14 cellular contexts compared by ENCODE assay signal in the genomic region with DNA sequence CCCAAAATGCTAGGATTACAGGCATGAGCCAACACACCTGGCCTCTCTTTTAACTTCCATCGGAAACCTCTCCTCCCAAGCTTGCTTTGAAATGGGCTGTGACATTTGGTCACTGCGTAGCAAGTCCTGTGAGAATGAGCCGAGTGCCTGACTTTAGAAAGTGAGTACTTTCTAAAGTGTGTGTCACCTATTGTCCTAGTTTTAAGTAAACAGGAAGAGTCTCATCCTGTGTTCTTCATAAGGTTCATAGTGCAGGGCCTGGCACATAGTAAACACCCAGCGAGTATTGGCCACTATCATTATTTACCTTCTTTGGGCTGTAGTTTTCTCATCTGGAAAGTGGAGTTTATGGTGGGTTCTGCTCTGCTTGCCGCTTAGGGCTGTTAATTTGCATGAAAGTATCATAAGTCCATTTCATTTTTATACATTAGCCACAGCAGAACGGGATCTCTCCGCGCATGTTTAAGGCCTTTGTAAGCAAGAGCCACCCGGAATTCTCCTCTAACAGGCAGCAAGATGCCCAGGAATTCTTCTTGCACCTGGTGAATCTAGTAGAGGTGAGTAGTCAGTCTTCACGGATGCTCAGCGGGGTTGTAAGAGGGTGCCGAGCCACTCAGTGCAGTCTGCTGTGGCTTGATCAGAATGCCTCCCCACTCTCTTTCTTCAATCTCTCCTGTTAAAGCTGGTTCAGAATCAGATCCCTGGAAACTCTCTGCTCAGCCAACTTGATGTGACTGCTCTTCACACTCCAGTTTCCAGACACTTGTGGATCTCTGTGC.
DNase-seq lines count a peak whose midpoint lies in the region; ATAC-seq and TF ChIP-seq lines count a peak whose summit lies in the region.
"Had no signal": no experiment of that assay in that cellular context is flagged by ENCODE, and none has a peak within 500 bp of the region (broad histone marks: within the 10 kb centered on the region; RNA-seq: fewer than 3 reads in every experiment).

No MANE protein-coding gene starts in this region.

- H3K9me3 Mint-ChIP-seq in stimulated activated effector memory CD8-positive, alpha-beta T cell treated with anti-CD3 and anti-CD28 coated beads, Interleukin-12 subunit alpha, Interleukin-12 subunit beta, amount 100 ng/mL, for 72 hours, result no peaks in the 10 kb centered on the region
- H3K9me3 Mint-ChIP-seq: GM23338 had no signal

- no peak for TF ChIP-seq POLR2A in lower leg skin (IDR thresholded peaks at IDR 0.05)

- ATAC-seq in left lobe of liver, result peak; percentile 96
- peak; percentile 77 for ATAC-seq in stimulated activated effector memory CD8-positive, alpha-beta T cell treated with anti-CD3 and anti-CD28 coated beads, Interleukin-12 subunit alpha, Interleukin-12 subunit beta, amount 100 ng/mL, for 72 hours
- ATAC-seq: GM23338 had no signal

- no peak overlapping the region for H3K4me3 ChIP-seq in lower leg skin (ENCODE audit: low read depth, poor library complexity, severe bottlenecking)
- H3K4me3 ChIP-seq: GM23338, PC-9, SJSA1 had no signal

- intact Hi-C loops in lower leg skin (cut with DNase I; ENCODE audit: low total_unique reads), result no loop called here

- peak overlapping the region; percentile 59 for H3K27ac Mint-ChIP-seq in stimulated activated effector memory CD8-positive, alpha-beta T cell treated with anti-CD3 and anti-CD28 coated beads, Interleukin-12 subunit alpha, Interleukin-12 subunit beta, amount 100 ng/mL, for 72 hours
- H3K27ac Mint-ChIP-seq: GM23338 had no signal

- DNase-seq in NCI-H510A (lab: John Stamatoyannopoulos, UW) (peak; percentile 19), dermis blood vessel endothelial cell (peak; percentile 60), left lobe of liver (ENCODE audit: low spot score) (no peak), lower leg skin (ENCODE audit: low spot score in 2 of 2) (no peak), RPMI8226 (no peak)
- DNase-seq in stimulated activated effector memory CD8-positive, alpha-beta T cell treated with anti-CD3 and anti-CD28 coated beads, Interleukin-12 subunit alpha, Interleukin-12 subunit beta, amount 100 ng/mL, for 72 hours (ENCODE audit: low spot score in 2 of 2), result no peak
- no peak for DNase-seq in stimulated activated CD4-positive, alpha-beta T cell treated with anti-CD3 and anti-CD28 coated beads, Interleukin-2, amount 100 ng/mL, for 48 hours
- DNase-seq: ACHN, NCI-H187, NCI-H345, NCI-H82, PC-9 had no signal

- no peak for TF ChIP-seq CTCF in lower leg skin (IDR thresholded peaks at IDR 0.05)

- peaks cover 5% of the 10 kb centered on the region for H3K4me1 Mint-ChIP-seq in stimulated activated effector memory CD8-positive, alpha-beta T cell treated with anti-CD3 and anti-CD28 coated beads, Interleukin-12 subunit alpha, Interleukin-12 subunit beta, amount 100 ng/mL, for 72 hours

- H3K36me3 Mint-ChIP-seq in stimulated activated effector memory CD8-positive, alpha-beta T cell treated with anti-CD3 and anti-CD28 coated beads, Interleukin-12 subunit alpha, Interleukin-12 subunit beta, amount 100 ng/mL, for 72 hours, result peaks cover 32% of the 10 kb centered on the region

- 87 to 92% methylated on average over 12 of the region's 12 CpGs for whole genome bisulfite sequencing in lower leg skin, 2 donors

- H3K4me3 Mint-ChIP-seq in stimulated activated effector memory CD8-positive, alpha-beta T cell treated with anti-CD3 and anti-CD28 coated beads, Interleukin-12 subunit alpha, Interleukin-12 subunit beta, amount 100 ng/mL, for 72 hours, result peak overlapping the region; percentile 40
- H3K4me3 Mint-ChIP-seq: GM23338 had no signal

Comparison
In these comparisons a context has a peak if more than half of its experiments do, and no peak if none do; other contexts are left out.
1. DNase-seq: peak in NCI-H510A (single experiment) and dermis blood vessel endothelial cell (single experiment); none in left lobe of liver (single experiment), stimulated activated effector memory CD8-positive, alpha-beta T cell treated with anti-CD3 and anti-CD28 coated beads, Interleukin-12 subunit alpha, Interleukin-12 subunit beta, amount 100 ng/mL, for 72 hours (0 of 2), lower leg skin (0 of 2), RPMI8226 (single experiment) and stimulated activated CD4-positive, alpha-beta T cell treated with anti-CD3 and anti-CD28 coated beads, Interleukin-2, amount 100 ng/mL, for 48 hours (0 of 2).